ENCODE assay signal across 2 cellular contexts in the genomic region with DNA sequence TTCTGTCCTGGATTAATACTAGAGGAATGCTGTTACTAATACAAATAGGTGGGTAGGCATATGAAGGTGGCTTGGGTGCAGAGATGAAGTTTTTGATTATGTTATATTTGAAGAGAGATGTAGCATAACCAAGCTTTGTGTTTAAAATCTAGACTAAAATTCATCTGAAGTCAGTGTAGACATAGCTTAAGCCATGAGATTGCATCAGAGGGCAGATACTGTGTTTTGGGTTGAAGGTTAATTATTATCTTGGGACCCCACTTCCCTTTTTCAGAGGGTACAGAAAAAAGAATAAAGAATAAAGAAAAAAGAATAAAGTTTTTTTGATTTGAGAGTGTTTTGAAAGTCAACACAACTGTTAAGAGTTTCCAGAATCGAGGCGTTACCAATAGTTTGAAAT.
TF ChIP-seq lines count a peak whose summit lies in the region.

No MANE protein-coding gene starts in this region.

TF ChIP-seq in GM23338, 12 proteins besides CTCF, POLR2A, EP300 and RAD21:
- no peak for TF ChIP-seq CREB1 (CRISPR knock-in tag; IDR thresholded peaks at IDR 0.05; ENCODE audit: low read depth)

TF ChIP-seq in HepG2, 621 proteins besides CTCF, POLR2A, EP300 and RAD21:
- TF ChIP-seq, protein P1, sequence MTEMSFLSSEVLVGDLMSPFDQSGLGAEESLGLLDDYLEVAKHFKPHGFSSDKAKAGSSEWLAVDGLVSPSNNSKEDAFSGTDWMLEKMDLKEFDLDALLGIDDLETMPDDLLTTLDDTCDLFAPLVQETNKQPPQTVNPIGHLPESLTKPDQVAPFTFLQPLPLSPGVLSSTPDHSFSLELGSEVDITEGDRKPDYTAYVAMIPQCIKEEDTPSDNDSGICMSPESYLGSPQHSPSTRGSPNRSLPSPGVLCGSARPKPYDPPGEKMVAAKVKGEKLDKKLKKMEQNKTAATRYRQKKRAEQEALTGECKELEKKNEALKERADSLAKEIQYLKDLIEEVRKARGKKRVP (CRISPR knock-in tag; IDR thresholded peaks at IDR 0.05), result peak in 1 of 2 experiments; percentile 32; a peak in 1 of 4 replicates
- TF ChIP-seq SKI (IDR thresholded peaks at IDR 0.05; ENCODE audit: partially characterized antibody) (no peak), CEBPG (CRISPR knock-in tag; IDR thresholded peaks at IDR 0.05) (peak; percentile 54; the same call in 1 of the 2 replicates), KAT7 (CRISPR knock-in tag; IDR thresholded peaks at IDR 0.05; ENCODE audit: borderline replicate concordance) (no peak)
